9 cellular contexts compared by ENCODE assay signal in the genomic region with DNA sequence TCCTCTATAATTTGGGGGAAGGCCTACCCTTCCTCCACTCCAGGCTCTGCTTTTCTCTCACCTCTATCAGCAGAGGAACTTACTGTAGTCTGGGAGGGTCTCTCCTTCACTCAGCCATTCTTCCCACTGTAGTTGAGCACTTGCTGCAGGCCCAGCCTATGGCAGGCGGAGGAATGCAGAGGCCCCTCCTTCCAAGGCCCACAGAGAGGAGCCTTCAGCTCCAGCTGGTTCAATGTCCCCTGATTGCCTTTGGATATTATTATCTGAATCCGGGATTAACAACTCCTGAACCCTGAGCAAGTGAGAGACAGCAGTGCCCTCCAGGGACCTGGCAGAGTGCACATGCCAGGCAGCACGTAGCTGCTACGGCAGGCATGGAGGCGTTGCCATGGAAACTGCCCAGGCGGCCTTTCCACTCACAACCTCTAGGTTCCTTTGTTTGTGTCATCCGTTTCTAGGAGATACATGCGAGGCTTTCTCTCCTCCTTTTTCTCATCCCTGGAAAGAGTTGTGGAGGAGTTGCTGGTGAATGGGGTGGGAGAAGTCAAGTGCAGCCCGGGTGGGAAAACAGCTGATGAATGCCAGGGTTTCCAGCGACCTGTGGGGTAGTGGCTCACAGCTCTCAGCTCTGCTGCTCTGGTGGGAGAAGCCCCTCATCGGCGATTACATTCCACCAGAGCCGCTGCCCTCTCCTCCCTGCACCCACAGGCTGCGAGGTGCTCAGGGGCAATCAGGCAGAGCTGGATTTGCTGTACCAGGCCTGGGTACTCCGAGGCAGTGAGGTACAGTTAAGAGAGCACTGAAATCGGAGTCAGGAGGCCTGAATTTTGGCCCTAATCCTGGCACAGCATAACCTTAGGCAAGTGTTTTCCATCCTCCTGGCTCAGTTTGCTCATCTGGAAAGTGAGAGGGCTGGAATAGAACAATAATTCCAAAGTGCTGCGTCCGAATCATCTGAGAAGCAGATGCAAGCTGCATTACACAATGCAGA. TPM values are rescaled to one million over a fixed set of nuclear protein-coding genes. Genes with fewer than 3 reads are reported as not detected.
DNase-seq lines count a peak whose midpoint lies in the region; ATAC-seq and TF ChIP-seq lines count a peak whose summit lies in the region.
"Had no signal": no experiment of that assay in that cellular context is flagged by ENCODE, and none has a peak within 500 bp of the region (broad histone marks: within the 10 kb centered on the region; RNA-seq: fewer than 3 reads in every experiment).

No MANE protein-coding gene starts in this region.

- H3K27ac ChIP-seq in lung (ENCODE audit: low read depth in 1 of 2, low read length in 1 of 2) = no peak overlapping the region
- H3K27ac ChIP-seq: VCaP had no signal

- no peak overlapping the region for H3K4me3 Mint-ChIP-seq in activated naive CD4-positive, alpha-beta T cell treated with anti-CD3 and anti-CD28 coated beads, Interleukin-2, amount 10 ng/mL, durations not matched to agents 7 days and 5 days

- H3K9me3 Mint-ChIP-seq in activated naive CD4-positive, alpha-beta T cell treated with anti-CD3 and anti-CD28 coated beads, Interleukin-2, amount 10 ng/mL, durations not matched to agents 7 days and 5 days = no peaks in the 10 kb centered on the region

- no peaks in the 10 kb centered on the region for H3K36me3 ChIP-seq in lung (ENCODE audit: control insufficient read depth in 2 of 2, insufficient read depth in 2 of 2, low read length in 2 of 2)

- CTCF ChIA-PET in activated naive CD4-positive, alpha-beta T cell treated with anti-CD3 and anti-CD28 coated beads, Interleukin-2, amount 10 ng/mL, durations not matched to agents 7 days and 5 days (lab: Charles Lee) = no interaction called here

- H3K4me3 ChIP-seq in lung = no peak overlapping the region

- ATAC-seq in lung (ENCODE audit: insufficient read depth, low FRiP score) = peak; percentile 4
- ATAC-seq in HG03280 (IDR thresholded peaks at IDR 0.05; ENCODE audit: unreplicated experiment) = no peak

- no peak overlapping the region for H3K27ac Mint-ChIP-seq in activated naive CD4-positive, alpha-beta T cell treated with anti-CD3 and anti-CD28 coated beads, Interleukin-2, amount 10 ng/mL, durations not matched to agents 7 days and 5 days

- 62 to 74% methylated on average over 18 of the region's 18 CpGs for WGBS in lung, 2 donors

- TF ChIP-seq CTCF in lung (IDR thresholded peaks at IDR 0.05; ENCODE audit: control extremely low read depth, extremely low read depth) (no peak), GM20000 (IDR thresholded peaks at IDR 0.05; ENCODE audit: extremely low read depth, missing control alignments) (no peak)

- H3K4me1 ChIP-seq in lung (ENCODE audit: control insufficient read depth in 2 of 2, insufficient read depth in 2 of 2, low read length in 2 of 2) = no peaks in the 10 kb centered on the region

- H3K4me1 Mint-ChIP-seq in activated naive CD4-positive, alpha-beta T cell treated with anti-CD3 and anti-CD28 coated beads, Interleukin-2, amount 10 ng/mL, durations not matched to agents 7 days and 5 days = peaks cover 12% of the 10 kb centered on the region

- H3K36me3 Mint-ChIP-seq in activated naive CD4-positive, alpha-beta T cell treated with anti-CD3 and anti-CD28 coated beads, Interleukin-2, amount 10 ng/mL, durations not matched to agents 7 days and 5 days = no peaks in the 10 kb centered on the region

- peak; percentile 87 for DNase-seq in DMS79 treated with DMSO at 0.1 percent for 48 hours (lab: John Stamatoyannopoulos, UW)
- DNase-seq in NCI-H128 (lab: John Stamatoyannopoulos, UW; ENCODE audit: unreplicated experiment) = peak; percentile 82
- peak; percentile 41 for DNase-seq in T1000 (lab: John Stamatoyannopoulos, UW)
- DNase-seq in lung (ENCODE audit: low spot score) = no peak
- DNase-seq in activated naive CD4-positive, alpha-beta T cell treated with Interleukin-2 at 50 U/mL for 16 hours = no peak
- no peak for DNase-seq in activated naive CD4-positive, alpha-beta T cell treated with anti-CD3 and anti-CD28 coated beads, Interleukin-2, amount 10 ng/mL, durations not matched to agents 7 days and 5 days
- DNase-seq in GM20000 (ENCODE audit: low spot score) = no peak

- H3K27me3 Mint-ChIP-seq in activated naive CD4-positive, alpha-beta T cell treated with anti-CD3 and anti-CD28 coated beads, Interleukin-2, amount 10 ng/mL, durations not matched to agents 7 days and 5 days = peaks cover 13% of the 10 kb centered on the region

- no peaks in the 10 kb centered on the region for H3K27me3 ChIP-seq in lung (ENCODE audit: control insufficient read depth, insufficient read depth)

- no peaks in the 10 kb centered on the region for H3K9me3 ChIP-seq in lung (ENCODE audit: control insufficient read depth in 2 of 2, insufficient read depth in 1 of 2, low read length in 1 of 2)

RNA-seq across cellular contexts. Expression of gene HK2, which starts 55.3 kb away (rescaled TPM):
- 10 to 100 TPM; 13.6 to 43.1 TPM for total RNA-seq in lung
- 10 to 100 TPM; 18.9 to 22.6 TPM for polyA plus RNA-seq in lung

Comparison
In these comparisons a context has a peak if more than half of its experiments do, and no peak if none do; other contexts are left out.
1. DNase-seq: peak in DMS79 treated with DMSO at 0.1 percent for 48 hours (single experiment), NCI-H128 (single experiment) and T1000 (single experiment); none in lung (single experiment), activated naive CD4-positive, alpha-beta T cell treated with Interleukin-2 at 50 U/mL for 16 hours (single experiment), activated naive CD4-positive, alpha-beta T cell treated with anti-CD3 and anti-CD28 coated beads, Interleukin-2, amount 10 ng/mL, durations not matched to agents 7 days and 5 days (single experiment) and GM20000 (single experiment).